8 cellular contexts compared by ENCODE assay signal in genomic region chr1:24643362-24644346, GRCh38. TPM values are rescaled to one million over a fixed set of nuclear protein-coding genes. Genes with fewer than 3 reads are reported as not detected.
A peak's percentile ranks its signal among the peaks of the same experiment; 100 is the strongest.
DNase-seq lines count a peak whose midpoint lies in the region; ATAC-seq, FAIRE-seq and TF ChIP-seq lines count a peak whose summit lies in the region.

No MANE protein-coding gene starts in this region.

- H3K4me1 Mint-ChIP-seq in chondrocyte (ENCODE audit: low read depth) = peaks cover 26% of the 10 kb centered on the region

- H3K4me3 Mint-ChIP-seq in chondrocyte (ENCODE audit: unreplicated experiment) = peak overlapping the region; percentile 84

- H3K4me3 ChIP-seq in BLaER1 = peak overlapping the region; percentile 94
- peak overlapping the region; percentile 61 to 98 (median 89) for H3K4me3 ChIP-seq in HepG2 (replicated peaks in 1 of 3; ENCODE audit: insufficient read depth in 1 of 3, low read depth in 2 of 3, low read length in 3 of 3)

- peak overlapping the region; percentile 97 for H3K27ac ChIP-seq in BLaER1
- peak overlapping the region; percentile 84 for H3K27ac ChIP-seq in HepG2 (ENCODE audit: extremely low read length, insufficient read depth, low read length)

- peaks cover 17% of the 10 kb centered on the region for H3K36me3 Mint-ChIP-seq in chondrocyte (ENCODE audit: low read depth)

- H3K4me2 ChIP-seq in BLaER1 = peak overlapping the region; percentile 86
- peak overlapping the region; percentile 84 for H3K4me2 ChIP-seq in HepG2 (ENCODE audit: low read depth, low read length)

- H3K27me3 Mint-ChIP-seq in chondrocyte (ENCODE audit: low read depth) = no peaks in the 10 kb centered on the region

- ATAC-seq in GM18858 (IDR thresholded peaks at IDR 0.05; ENCODE audit: unreplicated experiment) = peak; percentile 16
- peak; percentile 14 for ATAC-seq in HG03108 (IDR thresholded peaks at IDR 0.05; ENCODE audit: unreplicated experiment)
- ATAC-seq in SK-N-SH treated with all-trans-retinoic acid at 6 μM for 48 hours = peak; percentile 57
- ATAC-seq in HepG2 = peak; percentile 66
- ATAC-seq in stimulated activated naive CD8-positive, alpha-beta T cell treated with anti-CD3 and anti-CD28 coated beads, Interleukin-15, Interleukin-2, amounts not matched to agents 100 U/mL and 50 U/mL, for 24 hours = peak; percentile 21

- peak; percentile 28; the same call in 1 of the 2 replicates for TF ChIP-seq RAD21 in HepG2 (CRISPR knock-in tag; IDR thresholded peaks at IDR 0.05)

- H3K4me1 ChIP-seq in BLaER1 = peaks cover 28% of the 10 kb centered on the region
- H3K4me1 ChIP-seq in HepG2 (ENCODE audit: insufficient read depth, low read length) = peaks cover 61% of the 10 kb centered on the region

- in situ Hi-C loops in HepG2 (cut with HindIII; ENCODE audit: extremely low pct_ligation_motif_present, low pct_unique_long_range_greater_than_20kb) = no loop called here

- WGBS in HepG2 (ENCODE audit: low lambda C conversion rate) = 1% methylated on average over 27 of the region's 62 CpGs

- POLR2A ChIA-PET in HepG2 (lab: Yijun Ruan, JAX) = no interaction called here

- H2AFZ ChIP-seq in HepG2 (ENCODE audit: low read length) = no peak overlapping the region

- peak overlapping the region; percentile 79 for H3K27ac Mint-ChIP-seq in chondrocyte (ENCODE audit: unreplicated experiment)

- no TSS peak for BruUV-seq in HepG2 (replicated peaks; lab: Mats Ljungman, UMichigan)

- no peak for TF ChIP-seq EP300 in HepG2 (IDR thresholded peaks at IDR 0.05; ENCODE audit: low read depth in 2 of 2, low read length in 2 of 2)
- no peak for TF ChIP-seq EP300 in HepG2 (CRISPR knock-in tag; IDR thresholded peaks at IDR 0.05; ENCODE audit: borderline replicate concordance)

- no peak for TF ChIP-seq CTCF in chondrocyte (IDR thresholded peaks at IDR 0.05)
- no peak for TF ChIP-seq CTCF in HepG2 (CRISPR knock-in tag; IDR thresholded peaks at IDR 0.05)

- H4K20me1 ChIP-seq in BLaER1 (peaks cover 54% of the 10 kb centered on the region), HepG2 (ENCODE audit: insufficient read depth, low read length) (peaks cover 22% of the 10 kb centered on the region)

- 0 out of 4 replicates have a peak, but pooled peaks of 1 of the 2 experiments have one; percentile 25 for TF ChIP-seq POLR2A in HepG2 (IDR thresholded peaks at IDR 0.05; ENCODE audit: insufficient read depth in 1 of 2, low read depth in 2 of 2, low read length in 2 of 2)

- H3K36me3 ChIP-seq in BLaER1 (peaks cover 40% of the 10 kb centered on the region), HepG2 (replicated peaks in 1 of 2; ENCODE audit: control insufficient read depth in 1 of 2, insufficient read depth in 2 of 2, low read length in 2 of 2) (peaks cover 2 to 24% of the 10 kb centered on the region in 2 experiments)

- CTCF ChIA-PET in HepG2 (lab: Yijun Ruan, JAX; ENCODE audit: low intra/inter-chr PET ratio, low total read pairs) = no interaction called here

- no peak for FAIRE-seq in HepG2 (lab: Jason Lieb, UNC)

- intact Hi-C loops in HepG2 (cut with micrococcal nuclease; ENCODE audit: unreplicated experiment) = loop anchor here (5.0 kb wide), 2 partner anchors 231 to 626 kb away; partner anchors contain the start of gene STPG1

- H3K9ac ChIP-seq in BLaER1 = peak overlapping the region; percentile 98
- H3K9ac ChIP-seq in HepG2 (ENCODE audit: insufficient read depth, low read depth, low read length) = peak overlapping the region; percentile 100

- H3K27me3 ChIP-seq in BLaER1 (no peaks in the 10 kb centered on the region), HepG2 (ENCODE audit: control insufficient read depth in 1 of 2, insufficient read depth in 2 of 2, low read length in 2 of 2) (no peaks in the 10 kb centered on the region; a peak in 1 of 5 replicates)

- H3K79me2 ChIP-seq in HepG2 (ENCODE audit: insufficient read depth, low read length) = peaks cover 58% of the 10 kb centered on the region

- H3K9me3 ChIP-seq in BLaER1 (no peaks in the 10 kb centered on the region), HepG2 (ENCODE audit: low read length) (no peaks in the 10 kb centered on the region)

- DNase-seq in chondrocyte (ENCODE audit: low spot score) (no peak), HepG2 (ENCODE audit: low spot score) (no peak), LoVo (ENCODE audit: low spot score) (no peak)
- DNase-seq in stimulated activated naive CD8-positive, alpha-beta T cell treated with anti-CD3 and anti-CD28 coated beads, Interleukin-15, Interleukin-2, amounts not matched to agents 100 U/mL and 50 U/mL, for 24 hours = peak; percentile 71

- H3K9me3 Mint-ChIP-seq in chondrocyte (ENCODE audit: low read depth) = no peaks in the 10 kb centered on the region

TF ChIP-seq in SK-N-SH treated with all-trans-retinoic acid at 6 μM for 48 hours, 23 proteins besides CTCF, POLR2A, EP300 and RAD21 (continues in another document):
- TF ChIP-seq TOX (CRISPR knock-in tag; IDR thresholded peaks at IDR 0.05; ENCODE audit: borderline replicate concordance) = no peak
- TF ChIP-seq ZNF565 (CRISPR knock-in tag; conservative IDR thresholded peaks at IDR 0.05; ENCODE audit: low read depth) = no peak
- no peak for TF ChIP-seq BACH2 (CRISPR knock-in tag; IDR thresholded peaks at IDR 0.05; ENCODE audit: borderline replicate concordance)

TF ChIP-seq in HepG2, 621 proteins besides CTCF, POLR2A, EP300 and RAD21 (continues in another document):
- TF ChIP-seq KLF16 (CRISPR knock-in tag; IDR thresholded peaks at IDR 0.05) (no peak), ZNF138 (CRISPR knock-in tag; IDR thresholded peaks at IDR 0.05; ENCODE audit: low read depth) (no peak), ZEB1 (IDR thresholded peaks at IDR 0.05; ENCODE audit: insufficient replicate concordance, low read depth) (no peak), ZSCAN20 (CRISPR knock-in tag; IDR thresholded peaks at IDR 0.05; ENCODE audit: borderline replicate concordance) (no peak), ESRRA (CRISPR knock-in tag; IDR thresholded peaks at IDR 0.05; ENCODE audit: low read depth) (0 out of 2 replicates have a peak, but pooled peaks have one; percentile 1), HNRNPH1 (optimal IDR thresholded peaks at IDR 0.05; ENCODE audit: low read depth, low read length) (no peak), ZSCAN21 (CRISPR knock-in tag; IDR thresholded peaks at IDR 0.05; ENCODE audit: borderline replicate concordance) (no peak), NBN (conservative IDR thresholded peaks at IDR 0.05) (no peak), CEBPZ (IDR thresholded peaks at IDR 0.05; ENCODE audit: low read length) (no peak), CBFB (CRISPR knock-in tag; IDR thresholded peaks at IDR 0.05) (no peak), ZNF3 (CRISPR knock-in tag; IDR thresholded peaks at IDR 0.05) (no peak)

RNA-seq across cellular contexts. Expression of gene SRRM1, which starts 0.6 kb away (rescaled TPM):
- total RNA-seq in chondrocyte = 93.0 to 120 TPM (median 93.2 TPM) in 3 replicates
- total RNA-seq in HepG2 (2016; rRNA removed; fragmentation: Illumina TruSeq; extraction: Trizol) = 31.6 and 33.7 TPM in 2 replicates
- 13.1 and 14.5 TPM in 2 replicates for total RNA-seq in HepG2 (2016; cell fraction: cytosol; rRNA removed; fragmentation: Illumina TruSeq; extraction: Trizol; ENCODE audit: low read depth)
- total RNA-seq in HepG2 (2016; cell fraction: insoluble cytoplasmic fraction; rRNA removed; fragmentation: Illumina TruSeq; extraction: Trizol) = 27.6 and 35.1 TPM in 2 replicates
- 19.4 and 21.8 TPM in 2 replicates for total RNA-seq in HepG2 (2016; cell fraction: membrane; rRNA removed; fragmentation: Illumina TruSeq; extraction: Trizol)
- 80.4 and 81.8 TPM in 2 replicates for total RNA-seq in HepG2 (2016; cell fraction: nucleus; rRNA removed; fragmentation: Illumina TruSeq; extraction: Trizol)
- polyA plus RNA-seq in HepG2 (2011; rRNA removed) = 44.5 and 46.8 TPM in 2 replicates
- 12.5 and 17.1 TPM in 2 replicates for polyA plus RNA-seq in HepG2 (2011; cell fraction: cytosol; rRNA removed)
- 113 and 116 TPM in 2 replicates for polyA plus RNA-seq in HepG2 (2011; cell fraction: nucleus; rRNA removed)
- 96.3 and 117 TPM in 2 replicates for polyA plus RNA-seq in HepG2 (2012)
- 5.2 and 5.8 TPM in 2 replicates for polyA plus RNA-seq in HepG2 (2016; cell fraction: cytosol; fragmentation: Illumina TruSeq; extraction: Trizol; ENCODE audit: low read depth)
- polyA plus RNA-seq in HepG2 (2016; cell fraction: insoluble cytoplasmic fraction; fragmentation: Illumina TruSeq; extraction: Trizol; ENCODE audit: low read depth) = 52.3 and 57.6 TPM in 2 replicates
- polyA plus RNA-seq in HepG2 (2016; cell fraction: membrane; fragmentation: Illumina TruSeq; extraction: Trizol; ENCODE audit: low read depth) = 13.5 and 15.6 TPM in 2 replicates
- polyA plus RNA-seq in HepG2 (2016; cell fraction: nucleus; fragmentation: Illumina TruSeq; extraction: Trizol; ENCODE audit: insufficient read depth, low read depth) = 147 and 162 TPM in 2 replicates
- 27.3 and 67.7 TPM in 2 replicates for polyA minus RNA-seq in HepG2 (2011; rRNA and poly(A)+ RNA removed; ENCODE audit: low replicate concordance)
- polyA minus RNA-seq in HepG2 (2011; cell fraction: cytosol; rRNA and poly(A)+ RNA removed) = 15.2 and 21.5 TPM in 2 replicates
- 224 and 225 TPM in 2 replicates for polyA minus RNA-seq in HepG2 (2011; cell fraction: nucleus; rRNA and poly(A)+ RNA removed)

Comparison
In these comparisons a context has a peak if more than half of its experiments do, and no peak if none do; other contexts are left out.
1. ATAC-seq: peak in every context shown above with its lines; median percentile 66 in HepG2; 57 in SK-N-SH treated with all-trans-retinoic acid at 6 μM for 48 hours; 21 in stimulated activated naive CD8-positive, alpha-beta T cell treated with anti-CD3 and anti-CD28 coated beads, Interleukin-15, Interleukin-2, amounts not matched to agents 100 U/mL and 50 U/mL, for 24 hours; 16 in GM18858; 14 in HG03108.